ENCODE assay signal across 8 cellular contexts in genomic region chr7:129949292-129950133, GRCh38. TPM values are rescaled to one million over a fixed set of nuclear protein-coding genes. Genes with fewer than 3 reads are reported as not detected.
DNase-seq lines count a peak whose midpoint lies in the region; ATAC-seq, FAIRE-seq and TF ChIP-seq lines count a peak whose summit lies in the region.

No MANE protein-coding gene starts in this region.

- 0 to 2% methylated on average over 9 to 10 of the region's 10 CpGs for WGBS in endodermal cell (ENCODE audit: insufficient coverage in 1 of 2, insufficient read length in 1 of 2), 2 experiments
- WGBS in aorta, 2 donors = 2 to 3% methylated on average over 10 of the region's 10 CpGs

- peaks cover 13% of the 10 kb centered on the region for H3K4me1 ChIP-seq in SJCRH30
- peaks cover 13% of the 10 kb centered on the region for H3K4me1 ChIP-seq in endodermal cell (ENCODE audit: control insufficient read depth, insufficient read depth, low read length)
- H3K4me1 ChIP-seq in aorta (ENCODE audit: control insufficient read depth in 1 of 2, insufficient read depth in 2 of 2, low read length in 2 of 2) = peaks cover 0 to 4% of the 10 kb centered on the region in 2 donors

- intact Hi-C loops in aorta (cut with DNase I) = loop anchor here (5.0 kb wide), 3 partner anchors 67 to 122 kb away; no protein-coding TSS in a partner anchor

- H3K27ac Mint-ChIP-seq in endodermal cell = no peak overlapping the region

- H3K4me3 Mint-ChIP-seq in endodermal cell = no peak overlapping the region

- H3K9me3 ChIP-seq in SJCRH30 (replicated peaks) (no peaks in the 10 kb centered on the region), endodermal cell (ENCODE audit: control insufficient read depth, low read length) (peaks cover 12% of the 10 kb centered on the region), aorta (ENCODE audit: control insufficient read depth, low read length) (no peaks in the 10 kb centered on the region)

- TF ChIP-seq CTCF in endodermal cell (conservative IDR thresholded peaks at IDR 0.05) = no peak

- H3K4me3 ChIP-seq in SJCRH30 (peak overlapping the region; percentile 79), endodermal cell (ENCODE audit: low read length) (peak overlapping the region; percentile 89), aorta (ENCODE audit: low read length in 2 of 2) (peak overlapping the region; percentile 94 to 100)

- H3K36me3 Mint-ChIP-seq in endodermal cell (ENCODE audit: low read depth) = peaks cover 27% of the 10 kb centered on the region

- H3K27ac ChIP-seq in SJCRH30 (peak overlapping the region; percentile 89), endodermal cell (ENCODE audit: low read depth, low read length) (peak overlapping the region; percentile 89), aorta (ENCODE audit: low read depth in 1 of 2, low read length in 2 of 2) (peak overlapping the region; percentile 63 to 94)

- ATAC-seq in HG03354 (IDR thresholded peaks at IDR 0.05; ENCODE audit: poor library complexity, severe bottlenecking, unreplicated experiment) (peak; percentile 32), aorta (ENCODE audit: low FRiP score) (peak; percentile 66)

- no peaks in the 10 kb centered on the region for H3K27me3 ChIP-seq in SJCRH30
- H3K27me3 ChIP-seq in endodermal cell (ENCODE audit: control insufficient read depth, insufficient read depth, low read length, poor library complexity, severe bottlenecking) = no peaks in the 10 kb centered on the region
- H3K27me3 ChIP-seq in aorta (ENCODE audit: control insufficient read depth in 1 of 2, insufficient read depth in 2 of 2, low read length in 1 of 2) = no peaks in the 10 kb centered on the region

- H3K36me3 ChIP-seq in SJCRH30 = no peaks in the 10 kb centered on the region
- H3K36me3 ChIP-seq in endodermal cell (ENCODE audit: control insufficient read depth, insufficient read depth, low read length) = peaks cover 22% of the 10 kb centered on the region
- H3K36me3 ChIP-seq in aorta (ENCODE audit: control insufficient read depth in 1 of 2, insufficient read depth in 2 of 2, low read length in 1 of 2) = no peaks in the 10 kb centered on the region

- no peaks in the 10 kb centered on the region for H3K27me3 Mint-ChIP-seq in endodermal cell (ENCODE audit: insufficient read depth)

- FAIRE-seq in GM18507 (lab: Jason Lieb, UNC) = peak; percentile 69

- H3K9ac ChIP-seq in endodermal cell (ENCODE audit: extremely low read depth, low read length, poor library complexity, severe bottlenecking) = peak overlapping the region; percentile 85

- peaks cover 7% of the 10 kb centered on the region for H3K9me3 Mint-ChIP-seq in endodermal cell

- peak; percentile 66 for DNase-seq in AG20443 (ENCODE audit: low spot score)
- DNase-seq in GM18507 (ENCODE audit: extremely low spot score, insufficient read length, low read depth) = no peak
- peak; percentile 62 to 78 for DNase-seq in SJCRH30
- DNase-seq in endodermal cell = peak; percentile 82
- peak; percentile 53 for DNase-seq in mesenteric fat pad (ENCODE audit: low spot score)
- DNase-seq in aorta = peak in 1 of 2 donors; percentile 23
- no peak for DNase-seq in GDM1 (lab: John Stamatoyannopoulos, UW)

- H3K4me1 Mint-ChIP-seq in endodermal cell = peaks cover 25% of the 10 kb centered on the region

RNA-seq across cellular contexts. Expression of gene UBE2H, which starts 3.2 kb away (rescaled TPM):
- 39.3 and 42.3 TPM in 2 replicates for total RNA-seq in SJCRH30 (2014; rRNA removed; shearing (Covaris generic))
- total RNA-seq in endodermal cell (10 to 100 TPM; 74.5 to 74.7 TPM), mesenteric fat pad (117 TPM), aorta (100 to 1,000 TPM; 141 to 173 TPM)
- polyA plus RNA-seq in endodermal cell (2013, experiment 1 of 2) = 69.7 TPM
- 65.7 TPM for polyA plus RNA-seq in endodermal cell (2013, experiment 2 of 2)
- 10 to 100 TPM; 52.3 to 57.9 TPM for polyA plus RNA-seq in aorta

Comparison
In these comparisons a context has a peak if more than half of its experiments do, and no peak if none do; other contexts are left out.
1. DNase-seq: peak in AG20443 (single experiment), SJCRH30 (2 of 2), endodermal cell (single experiment) and mesenteric fat pad (single experiment); none in GM18507 (single experiment) and GDM1 (single experiment).
2. Peak in every context shown above with its lines, with median percentiles within 50 percentile points of each other: H3K27ac ChIP-seq and H3K4me3 ChIP-seq.